25 cellular contexts compared by ENCODE assay signal in genomic region chr1:2340086-2340917, GRCh38.
"Had no signal": no experiment of that assay in that cellular context is flagged by ENCODE, and none has a peak within 500 bp of the region (broad histone marks: within the 10 kb centered on the region; RNA-seq: fewer than 3 reads in every experiment).

No MANE protein-coding gene starts in this region.

- H3K36me3 Mint-ChIP-seq: activated CD8-positive, alpha-beta memory T cell treated with anti-CD3 and anti-CD28 coated beads, Interleukin-2, amount 10 ng/mL, durations not matched to agents 7 days and 5 days; activated naive CD4-positive, alpha-beta T cell treated with anti-CD3 and anti-CD28 coated beads, Interleukin-2, amount 50 U/mL, for 24 hours had no signal

- H3K27ac ChIP-seq: breast epithelium, RWPE1 had no signal

- DNase-seq: activated B cell treated with CpG ODN at 0.5 μM for 24 hours; activated CD4-positive, alpha-beta T cell treated with anti-CD3 and anti-CD28 coated beads for 1 hour; activated CD4-positive, alpha-beta T cell treated with anti-CD3 and anti-CD28 coated beads, Interleukin-2, amount 10 ng/mL, durations not matched to agents 24 days and 14 days; activated CD4-positive, alpha-beta T cell treated with anti-CD3 and anti-CD28 coated beads, Interleukin-2, amount 50 U/mL, for 48 hours; activated CD8-positive, alpha-beta memory T cell treated with anti-CD3 and anti-CD28 coated beads, Interleukin-2, amount 10 ng/mL, durations not matched to agents 7 days and 5 days; activated effector memory CD4-positive, alpha-beta T cell treated with Interleukin-2 at 50 U/mL for 16 hours; activated naive CD4-positive, alpha-beta T cell; activated T-cell treated with anti-CD3 and anti-CD28 coated beads, Interleukin-2, amount 50 U/mL, for 24 hours; Karpas-422; MM.1S; NCI-H1105; NCI-H1436; NCI-H1694 treated with DMSO at 0.1 percent for 48 hours; NCI-H2029 treated with DMSO at 0.1 percent for 48 hours; NCI-H510A treated with DMSO at 0.1 percent for 48 hours; NCI-H69; NK-92 treated with Interleukin-12 subunit alpha and Interleukin-12 subunit beta, amount 100 ng/mL, for 24 hours; OCI-M1; SHP77 treated with DMSO at 0.1 percent for 48 hours had no signal

- H3K4me1 ChIP-seq: breast epithelium had no signal

- H3K27me3 ChIP-seq: breast epithelium had no signal

- H3K27ac Mint-ChIP-seq: activated B cell treated with CpG ODN at 0.5 μM for 24 hours; activated CD4-positive, alpha-beta T cell treated with anti-CD3 and anti-CD28 coated beads, Interleukin-2, amount 10 ng/mL, durations not matched to agents 24 days and 14 days; activated CD8-positive, alpha-beta memory T cell treated with anti-CD3 and anti-CD28 coated beads, Interleukin-2, amount 10 ng/mL, durations not matched to agents 7 days and 5 days; activated naive CD4-positive, alpha-beta T cell treated with anti-CD3 and anti-CD28 coated beads, Interleukin-2, amount 50 U/mL, for 24 hours; activated T-cell treated with anti-CD3 and anti-CD28 coated beads, Interleukin-2, amount 50 U/mL, for 24 hours; activated T-helper 1 cell treated with anti-CD3 and anti-CD28 coated beads, Interleukin-12 subunit alpha, Interleukin-12 subunit beta, Interleukin-2, Interleukin-4 antibody, amounts not matched to agents 30 ng/mL and 10 ng/mL and 1 ng/mL, durations not matched to agents 14 hours and 24 hours and 36 hours; T-helper 1 cell treated with Interleukin-12 subunit alpha and Interleukin-12 subunit beta and Interleukin-4 antibody, amounts not matched to agents 30 μg/mL and 1 μg/mL, for 36 hours had no signal

- H3K4me3 ChIP-seq: breast epithelium had no signal

- H3K4me1 Mint-ChIP-seq: activated B cell treated with CpG ODN at 0.5 μM for 24 hours; activated CD4-positive, alpha-beta T cell treated with anti-CD3 and anti-CD28 coated beads, Interleukin-2, amount 10 ng/mL, durations not matched to agents 24 days and 14 days; activated CD8-positive, alpha-beta memory T cell treated with anti-CD3 and anti-CD28 coated beads, Interleukin-2, amount 10 ng/mL, durations not matched to agents 7 days and 5 days; activated naive CD4-positive, alpha-beta T cell treated with anti-CD3 and anti-CD28 coated beads, Interleukin-2, amount 50 U/mL, for 24 hours had no signal

- H3K4me3 Mint-ChIP-seq: activated B cell treated with CpG ODN at 0.5 μM for 24 hours; activated CD4-positive, alpha-beta T cell treated with anti-CD3 and anti-CD28 coated beads, Interleukin-2, amount 10 ng/mL, durations not matched to agents 24 days and 14 days; activated CD8-positive, alpha-beta memory T cell treated with anti-CD3 and anti-CD28 coated beads, Interleukin-2, amount 10 ng/mL, durations not matched to agents 7 days and 5 days; activated naive CD4-positive, alpha-beta T cell treated with anti-CD3 and anti-CD28 coated beads, Interleukin-2, amount 50 U/mL, for 24 hours; activated T-cell treated with anti-CD3 and anti-CD28 coated beads, Interleukin-2, amount 50 U/mL, for 24 hours; activated T-helper 1 cell treated with anti-CD3 and anti-CD28 coated beads, Interleukin-12 subunit alpha, Interleukin-12 subunit beta, Interleukin-2, Interleukin-4 antibody, amounts not matched to agents 30 ng/mL and 10 ng/mL and 1 ng/mL, durations not matched to agents 14 hours and 24 hours and 36 hours; T-helper 1 cell treated with Interleukin-12 subunit alpha and Interleukin-12 subunit beta and Interleukin-4 antibody, amounts not matched to agents 30 μg/mL and 1 μg/mL, for 36 hours had no signal

- ATAC-seq: activated CD8-positive, alpha-beta memory T cell treated with anti-CD3 and anti-CD28 coated beads, Interleukin-2, amount 10 ng/mL, durations not matched to agents 7 days and 5 days; Panc1 had no signal

- H3K9me3 ChIP-seq: breast epithelium had no signal

- H3K27me3 Mint-ChIP-seq: activated B cell treated with CpG ODN at 0.5 μM for 24 hours; activated CD4-positive, alpha-beta T cell treated with anti-CD3 and anti-CD28 coated beads, Interleukin-2, amount 10 ng/mL, durations not matched to agents 24 days and 14 days; activated CD8-positive, alpha-beta memory T cell treated with anti-CD3 and anti-CD28 coated beads, Interleukin-2, amount 10 ng/mL, durations not matched to agents 7 days and 5 days; activated naive CD4-positive, alpha-beta T cell treated with anti-CD3 and anti-CD28 coated beads, Interleukin-2, amount 50 U/mL, for 24 hours; activated T-cell treated with anti-CD3 and anti-CD28 coated beads, Interleukin-2, amount 50 U/mL, for 24 hours had no signal

- H3K9me3 Mint-ChIP-seq: activated B cell treated with CpG ODN at 0.5 μM for 24 hours; activated CD4-positive, alpha-beta T cell treated with anti-CD3 and anti-CD28 coated beads, Interleukin-2, amount 10 ng/mL, durations not matched to agents 24 days and 14 days; activated naive CD4-positive, alpha-beta T cell treated with anti-CD3 and anti-CD28 coated beads, Interleukin-2, amount 50 U/mL, for 24 hours; activated T-cell treated with anti-CD3 and anti-CD28 coated beads, Interleukin-2, amount 50 U/mL, for 24 hours; activated T-helper 1 cell treated with anti-CD3 and anti-CD28 coated beads, Interleukin-12 subunit alpha, Interleukin-12 subunit beta, Interleukin-2, Interleukin-4 antibody, amounts not matched to agents 30 ng/mL and 10 ng/mL and 1 ng/mL, durations not matched to agents 14 hours and 24 hours and 36 hours; T-helper 1 cell treated with Interleukin-12 subunit alpha and Interleukin-12 subunit beta and Interleukin-4 antibody, amounts not matched to agents 30 μg/mL and 1 μg/mL, for 36 hours had no signal
